Comparison of ENCODE assay signal across 24 cellular contexts in genomic region chr7:24843821-24844449, GRCh38.
DNase-seq lines count a peak whose midpoint lies in the region; ATAC-seq, FAIRE-seq and TF ChIP-seq lines count a peak whose summit lies in the region.
"Had no signal": no experiment of that assay in that cellular context is flagged by ENCODE, and none has a peak within 500 bp of the region (broad histone marks: within the 10 kb centered on the region; RNA-seq: fewer than 3 reads in every experiment).

No MANE protein-coding gene starts in this region.

- peak in 2 of 3 experiments; percentile 29 to 32 for DNase-seq in NCI-H1417 (lab: John Stamatoyannopoulos, UW)
- DNase-seq in NCI-H1417 treated with DMSO at 0.1 percent for 48 hours (lab: John Stamatoyannopoulos, UW) = no peak
- no peak for DNase-seq in GM18507 (ENCODE audit: extremely low spot score, insufficient read length, low read depth)
- peak; percentile 77 for DNase-seq in OCI-LY7 (ENCODE audit: low spot score)
- DNase-seq in memory B cell (ENCODE audit: low spot score in 2 of 2) = no peak
- DNase-seq in NCI-H1092 treated with DMSO at 0.1 percent for 48 hours (lab: John Stamatoyannopoulos, UW) = no peak
- DNase-seq in SIG-M5 (lab: John Stamatoyannopoulos, UW) = no peak
- no peak for DNase-seq in activated naive CD4-positive, alpha-beta T cell treated with Interleukin-2 at 50 U/mL for 16 hours
- DNase-seq: AML-193; caudate nucleus; left colon; NCI-H1048; NCI-H2171; PC-9; small intestine; stimulated activated CD4-positive, alpha-beta T cell treated with anti-CD3 and anti-CD28 coated beads, Interleukin-4, amount 100 ng/mL, for 1 hour had no signal

- H3K4me2 ChIP-seq in OCI-LY7 (ENCODE audit: low read length) = peak overlapping the region; percentile 96
- H3K4me2 ChIP-seq: PC-9 had no signal

- BruUV-seq in OCI-LY7 (replicated peaks; lab: Mats Ljungman, UMichigan) = no TSS peak

- ATAC-seq in memory B cell (ENCODE audit: low read depth) = no peak
- ATAC-seq: activated CD4-positive, CD25-positive, alpha-beta regulatory T cell treated with anti-CD3 and anti-CD28 coated beads, Interleukin-2, amount 50 U/mL, for 24 hours; esophagus mucosa; gastroesophageal sphincter; left colon; natural killer cell treated with Interleukin-12 subunit alpha and Interleukin-12 subunit beta and Interleukin-15 and Interleukin-18, amount 100 ng/mL, for 72 hours had no signal

- POLR2A ChIA-PET in OCI-LY7 (lab: Charles Lee) = interaction anchor here (0.7 to 4.8 kb wide), 8 partner anchors 9 to 1495 kb away, joined by 3 to 29 read pairs (median 4); no protein-coding TSS in a partner anchor

- no peaks in the 10 kb centered on the region for H3K27me3 Mint-ChIP-seq in memory B cell
- H3K27me3 Mint-ChIP-seq: natural killer cell treated with Interleukin-12 subunit alpha and Interleukin-12 subunit beta and Interleukin-15 and Interleukin-18, amount 100 ng/mL, for 72 hours; type B pancreatic cell had no signal

- peaks cover 36% of the 10 kb centered on the region for H3K36me3 ChIP-seq in OCI-LY7 (ENCODE audit: insufficient read depth, low read length)
- H3K36me3 ChIP-seq: prostate gland had no signal

- H3K4me1 ChIP-seq in OCI-LY7 (ENCODE audit: insufficient read depth, low read length, poor library complexity, severe bottlenecking) = peaks cover 93% of the 10 kb centered on the region
- H3K4me1 ChIP-seq: gastroesophageal sphincter, prostate gland had no signal

- peak overlapping the region; percentile 12 for H3K4me3 Mint-ChIP-seq in memory B cell
- H3K4me3 Mint-ChIP-seq: natural killer cell treated with Interleukin-12 subunit alpha and Interleukin-12 subunit beta and Interleukin-15 and Interleukin-18, amount 100 ng/mL, for 72 hours; type B pancreatic cell had no signal

- no peaks in the 10 kb centered on the region for H3K9me3 Mint-ChIP-seq in memory B cell
- H3K9me3 Mint-ChIP-seq: natural killer cell treated with Interleukin-12 subunit alpha and Interleukin-12 subunit beta and Interleukin-15 and Interleukin-18, amount 100 ng/mL, for 72 hours; type B pancreatic cell had no signal

- no peaks in the 10 kb centered on the region for H4K20me1 ChIP-seq in OCI-LY7 (ENCODE audit: insufficient read depth, low read length)

- H3K4me1 Mint-ChIP-seq in memory B cell = peaks cover 28% of the 10 kb centered on the region

- H3K27ac ChIP-seq in OCI-LY7 (ENCODE audit: low read depth, low read length, poor library complexity, severe bottlenecking) = peak overlapping the region; percentile 92
- H3K27ac ChIP-seq: 22Rv1, gastroesophageal sphincter, PC-9, prostate gland, SJSA1 had no signal

- CTCF ChIA-PET in OCI-LY7 (lab: Charles Lee; ENCODE audit: unreplicated experiment) = no interaction called here

- H3K9me2 ChIP-seq in OCI-LY7 (ENCODE audit: insufficient read depth, low read length) = no peaks in the 10 kb centered on the region

- TF ChIP-seq CTCF in OCI-LY7 (conservative IDR thresholded peaks at IDR 0.05; ENCODE audit: low read length) = no peak

- FAIRE-seq in GM18507 (lab: Jason Lieb, UNC) = peak; percentile 65
- FAIRE-seq: small intestine had no signal

- no peak overlapping the region for H2AFZ ChIP-seq in OCI-LY7 (ENCODE audit: low read length)
- H2AFZ ChIP-seq: PC-9 had no signal

- H3K36me3 Mint-ChIP-seq in memory B cell = peaks cover 16% of the 10 kb centered on the region
- H3K36me3 Mint-ChIP-seq: type B pancreatic cell had no signal

- H3K79me2 ChIP-seq in OCI-LY7 (ENCODE audit: insufficient read depth, low read depth, low read length) = peaks cover 50% of the 10 kb centered on the region; the same call in 1 of the 2 replicates

- peak overlapping the region; percentile 97 for H3K27ac Mint-ChIP-seq in memory B cell

- no peaks in the 10 kb centered on the region for H3K9me3 ChIP-seq in OCI-LY7 (ENCODE audit: low read length)
- H3K9me3 ChIP-seq: gastroesophageal sphincter, prostate gland, SJSA1 had no signal

- H3K4me3 ChIP-seq in OCI-LY7 (ENCODE audit: low read depth, low read length, poor library complexity, severe bottlenecking) = peak overlapping the region; percentile 65
- H3K4me3 ChIP-seq: gastroesophageal sphincter, PC-9, prostate gland, SJSA1 had no signal

- intact Hi-C loops in OCI-LY7 (cut with micrococcal nuclease; ENCODE audit: unreplicated experiment) = loop anchor here (2.0 to 5.0 kb wide), 3 partner anchors 35 to 1313 kb away; no protein-coding TSS in a partner anchor

Comparison
In these comparisons a context has a peak if more than half of its experiments do, and no peak if none do; other contexts are left out.
1. DNase-seq: peak in NCI-H1417 (2 of 3) and OCI-LY7 (single experiment); none in NCI-H1417 treated with DMSO at 0.1 percent for 48 hours (single experiment), GM18507 (single experiment), memory B cell (0 of 2), NCI-H1092 treated with DMSO at 0.1 percent for 48 hours (single experiment), SIG-M5 (single experiment) and activated naive CD4-positive, alpha-beta T cell treated with Interleukin-2 at 50 U/mL for 16 hours (single experiment).